In the genomic region with DNA sequence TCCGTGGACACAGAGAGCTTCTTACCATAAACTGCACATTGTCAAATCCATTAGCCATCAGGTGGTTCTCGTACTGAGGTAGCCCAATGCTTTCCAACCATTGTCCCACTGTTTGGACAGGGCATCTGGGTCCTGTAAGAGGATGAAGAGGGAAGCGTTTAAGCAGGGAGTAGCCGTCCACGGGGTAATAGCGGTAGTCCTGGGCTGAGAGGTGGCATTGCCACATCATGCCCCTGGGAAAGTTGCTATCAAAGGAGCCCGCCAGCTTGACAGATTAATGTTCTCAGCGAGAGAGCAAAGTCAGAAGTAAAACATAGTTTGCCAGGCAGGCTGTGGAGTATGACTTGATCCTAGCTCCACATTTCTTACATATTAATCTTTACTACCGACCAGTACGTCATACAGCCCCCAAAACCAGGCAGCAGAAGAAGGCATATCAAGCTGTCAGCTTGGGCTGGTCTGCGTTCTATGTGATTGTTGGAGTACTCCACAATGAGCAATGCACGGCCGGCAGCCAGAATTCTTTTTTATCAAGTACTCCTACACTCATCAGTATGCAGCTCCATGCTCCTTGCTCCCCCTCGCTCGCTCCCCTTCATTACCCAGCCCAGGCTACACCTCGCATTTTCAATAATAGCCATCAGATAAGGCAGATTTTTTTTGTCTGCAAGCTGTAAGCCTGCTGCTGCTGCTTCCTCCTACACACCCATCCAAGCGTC, we compare ENCODE assay signal across 1 cellular context.
TF ChIP-seq lines count a peak whose summit lies in the region.

No MANE protein-coding gene starts in this region.

TF ChIP-seq in GM23338, 12 proteins besides CTCF, POLR2A, EP300 and RAD21 (continued from another document):
- TF ChIP-seq, protein P1, sequence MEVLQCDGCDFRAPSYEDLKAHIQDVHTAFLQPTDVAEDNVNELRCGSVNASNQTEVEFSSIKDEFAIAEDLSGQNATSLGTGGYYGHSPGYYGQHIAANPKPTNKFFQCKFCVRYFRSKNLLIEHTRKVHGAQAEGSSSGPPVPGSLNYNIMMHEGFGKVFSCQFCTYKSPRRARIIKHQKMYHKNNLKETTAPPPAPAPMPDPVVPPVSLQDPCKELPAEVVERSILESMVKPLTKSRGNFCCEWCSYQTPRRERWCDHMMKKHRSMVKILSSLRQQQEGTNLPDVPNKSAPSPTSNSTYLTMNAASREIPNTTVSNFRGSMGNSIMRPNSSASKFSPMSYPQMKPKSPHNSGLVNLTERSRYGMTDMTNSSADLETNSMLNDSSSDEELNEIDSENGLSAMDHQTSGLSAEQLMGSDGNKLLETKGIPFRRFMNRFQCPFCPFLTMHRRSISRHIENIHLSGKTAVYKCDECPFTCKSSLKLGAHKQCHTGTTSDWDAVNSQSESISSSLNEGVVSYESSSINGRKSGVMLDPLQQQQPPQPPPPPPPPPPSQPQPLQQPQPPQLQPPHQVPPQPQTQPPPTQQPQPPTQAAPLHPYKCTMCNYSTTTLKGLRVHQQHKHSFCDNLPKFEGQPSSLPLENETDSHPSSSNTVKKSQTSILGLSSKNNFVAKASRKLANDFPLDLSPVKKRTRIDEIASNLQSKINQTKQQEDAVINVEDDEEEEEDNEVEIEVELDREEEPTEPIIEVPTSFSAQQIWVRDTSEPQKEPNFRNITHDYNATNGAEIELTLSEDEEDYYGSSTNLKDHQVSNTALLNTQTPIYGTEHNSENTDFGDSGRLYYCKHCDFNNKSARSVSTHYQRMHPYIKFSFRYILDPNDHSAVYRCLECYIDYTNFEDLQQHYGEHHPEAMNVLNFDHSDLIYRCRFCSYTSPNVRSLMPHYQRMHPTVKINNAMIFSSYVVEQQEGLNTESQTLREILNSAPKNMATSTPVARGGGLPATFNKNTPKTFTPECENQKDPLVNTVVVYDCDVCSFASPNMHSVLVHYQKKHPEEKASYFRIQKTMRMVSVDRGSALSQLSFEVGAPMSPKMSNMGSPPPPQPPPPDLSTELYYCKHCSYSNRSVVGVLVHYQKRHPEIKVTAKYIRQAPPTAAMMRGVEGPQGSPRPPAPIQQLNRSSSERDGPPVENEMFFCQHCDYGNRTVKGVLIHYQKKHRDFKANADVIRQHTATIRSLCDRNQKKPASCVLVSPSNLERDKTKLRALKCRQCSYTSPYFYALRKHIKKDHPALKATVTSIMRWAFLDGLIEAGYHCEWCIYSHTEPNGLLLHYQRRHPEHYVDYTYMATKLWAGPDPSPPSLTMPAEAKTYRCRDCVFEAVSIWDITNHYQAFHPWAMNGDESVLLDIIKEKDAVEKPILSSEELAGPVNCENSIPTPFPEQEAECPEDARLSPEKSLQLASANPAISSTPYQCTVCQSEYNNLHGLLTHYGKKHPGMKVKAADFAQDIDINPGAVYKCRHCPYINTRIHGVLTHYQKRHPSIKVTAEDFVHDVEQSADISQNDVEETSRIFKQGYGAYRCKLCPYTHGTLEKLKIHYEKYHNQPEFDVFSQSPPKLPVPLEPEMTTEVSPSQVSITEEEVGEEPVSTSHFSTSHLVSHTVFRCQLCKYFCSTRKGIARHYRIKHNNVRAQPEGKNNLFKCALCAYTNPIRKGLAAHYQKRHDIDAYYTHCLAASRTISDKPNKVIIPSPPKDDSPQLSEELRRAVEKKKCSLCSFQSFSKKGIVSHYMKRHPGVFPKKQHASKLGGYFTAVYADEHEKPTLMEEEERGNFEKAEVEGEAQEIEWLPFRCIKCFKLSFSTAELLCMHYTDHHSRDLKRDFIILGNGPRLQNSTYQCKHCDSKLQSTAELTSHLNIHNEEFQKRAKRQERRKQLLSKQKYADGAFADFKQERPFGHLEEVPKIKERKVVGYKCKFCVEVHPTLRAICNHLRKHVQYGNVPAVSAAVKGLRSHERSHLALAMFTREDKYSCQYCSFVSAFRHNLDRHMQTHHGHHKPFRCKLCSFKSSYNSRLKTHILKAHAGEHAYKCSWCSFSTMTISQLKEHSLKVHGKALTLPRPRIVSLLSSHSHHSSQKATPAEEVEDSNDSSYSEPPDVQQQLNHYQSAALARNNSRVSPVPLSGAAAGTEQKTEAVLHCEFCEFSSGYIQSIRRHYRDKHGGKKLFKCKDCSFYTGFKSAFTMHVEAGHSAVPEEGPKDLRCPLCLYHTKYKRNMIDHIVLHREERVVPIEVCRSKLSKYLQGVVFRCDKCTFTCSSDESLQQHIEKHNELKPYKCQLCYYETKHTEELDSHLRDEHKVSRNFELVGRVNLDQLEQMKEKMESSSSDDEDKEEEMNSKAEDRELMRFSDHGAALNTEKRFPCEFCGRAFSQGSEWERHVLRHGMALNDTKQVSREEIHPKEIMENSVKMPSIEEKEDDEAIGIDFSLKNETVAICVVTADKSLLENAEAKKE (CRISPR knock-in tag; IDR thresholded peaks at IDR 0.05): no peak
- TF ChIP-seq CREB1 (CRISPR knock-in tag; IDR thresholded peaks at IDR 0.05; ENCODE audit: low read depth): no peak
- TF ChIP-seq STAT1 (IDR thresholded peaks at IDR 0.05; ENCODE audit: unreplicated experiment): no peak
- no peak for TF ChIP-seq ZNF114 (CRISPR knock-in tag; IDR thresholded peaks at IDR 0.05)
